In the genomic region with DNA sequence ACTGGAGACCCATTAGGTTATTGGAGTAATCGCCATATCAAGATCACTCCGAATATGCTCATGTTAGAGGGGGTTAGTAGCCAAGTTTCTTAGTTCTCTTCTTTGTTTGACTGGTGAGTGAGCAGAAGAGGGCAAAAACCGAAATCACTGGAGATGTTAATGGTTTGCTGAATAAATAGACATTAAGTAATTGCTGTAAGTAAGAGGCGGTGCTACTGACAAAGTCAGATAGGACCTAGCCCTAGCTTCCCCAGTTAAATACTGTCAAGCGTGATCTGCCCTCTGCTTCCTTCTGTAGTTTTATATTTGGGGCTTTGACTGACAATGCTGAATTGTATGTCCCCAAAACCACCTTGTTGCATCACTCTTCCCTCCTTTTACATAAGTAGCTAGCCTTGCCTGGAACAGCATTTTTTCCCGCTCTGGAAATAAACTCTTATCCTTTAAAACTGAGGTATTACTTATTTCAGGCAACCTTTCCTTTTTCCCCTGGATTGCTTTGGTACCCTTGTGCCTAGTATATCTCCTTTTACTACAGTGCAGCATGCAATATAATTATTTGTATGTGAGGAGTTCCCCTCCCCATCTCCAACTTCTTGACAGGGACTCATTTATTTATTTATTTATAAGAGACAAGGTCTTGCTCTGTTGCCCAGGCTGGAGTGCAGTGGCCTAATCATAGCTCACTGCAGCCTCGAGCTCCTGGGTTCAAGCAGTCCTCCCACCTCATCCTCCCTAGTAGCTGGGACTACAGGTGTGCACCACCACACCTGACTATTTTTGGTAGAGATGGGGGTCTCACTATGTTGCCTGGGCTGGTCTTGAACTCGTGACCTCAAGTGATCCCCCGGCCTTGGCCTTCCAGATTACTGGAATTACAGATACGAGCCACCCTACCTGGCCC, we compare ENCODE assay signal across 9 cellular contexts. TPM values are rescaled to one million over a fixed set of nuclear protein-coding genes. Genes with fewer than 3 reads are reported as not detected.
DNase-seq lines count a peak whose midpoint lies in the region; ATAC-seq and TF ChIP-seq lines count a peak whose summit lies in the region.
"Had no signal": no experiment of that assay in that cellular context is flagged by ENCODE, and none has a peak within 500 bp of the region (broad histone marks: within the 10 kb centered on the region; RNA-seq: fewer than 3 reads in every experiment).

No MANE protein-coding gene starts in this region.

- peaks cover 17% of the 10 kb centered on the region for H3K4me1 ChIP-seq in Karpas-422 (ENCODE audit: low read length)
- no peaks in the 10 kb centered on the region for H3K4me1 ChIP-seq in colonic mucosa
- peaks cover 11 to 12% of the 10 kb centered on the region in 2 donors for H3K4me1 ChIP-seq in naive thymus-derived CD4-positive, alpha-beta T cell (ENCODE audit: control insufficient read depth in 2 of 2, insufficient read depth in 2 of 2, low read length in 2 of 2)

- no peaks in the 10 kb centered on the region for H3K9me3 Mint-ChIP-seq in CD4-positive, alpha-beta T cell
- peaks cover 0 to 2% (median 0%) of the 10 kb centered on the region in 11 donors for H3K9me3 Mint-ChIP-seq in naive thymus-derived CD4-positive, alpha-beta T cell

- peaks cover 6% of the 10 kb centered on the region for H3K4me1 Mint-ChIP-seq in CD4-positive, alpha-beta T cell (ENCODE audit: low read depth)
- H3K4me1 Mint-ChIP-seq in naive thymus-derived CD4-positive, alpha-beta T cell = peaks cover 12 to 25% (median 17%) of the 10 kb centered on the region in 7 donors

- H3K4me3 Mint-ChIP-seq in CD4-positive, alpha-beta T cell = peak overlapping the region; percentile 51
- H3K4me3 Mint-ChIP-seq in naive thymus-derived CD4-positive, alpha-beta T cell = peak overlapping the region in 3 of 10 donors; percentile 16 to 63 (median 42)

- no peak overlapping the region for H2AFZ ChIP-seq in Karpas-422 (ENCODE audit: low read length)

- H3K27me3 Mint-ChIP-seq in CD4-positive, alpha-beta T cell = peaks cover 4% of the 10 kb centered on the region
- peaks cover 3 to 9% (median 4%) of the 10 kb centered on the region in 5 donors for H3K27me3 Mint-ChIP-seq in naive thymus-derived CD4-positive, alpha-beta T cell

- H3K27ac ChIP-seq in CD4-positive, alpha-beta T cell (ENCODE audit: low read depth, low read length) = no peak overlapping the region
- H3K27ac ChIP-seq in Karpas-422 (ENCODE audit: low read length) (no peak overlapping the region), colonic mucosa (no peak overlapping the region)
- no peak overlapping the region for H3K27ac ChIP-seq in naive thymus-derived CD4-positive, alpha-beta T cell (ENCODE audit: low read depth, low read length)

- intact Hi-C loops in CD4-positive, alpha-beta T cell (cut with DNase I, micrococcal nuclease) = loop anchor here (2.0 to 10.0 kb wide), 12 partner anchors 82 to 1595 kb away; a partner anchor contains a TSS
- intact Hi-C loops in colonic mucosa (cut with DNase I) = no loop called here
- intact Hi-C loops in naive thymus-derived CD4-positive, alpha-beta T cell (cut with micrococcal nuclease) = loop anchor here (1.0 to 10.0 kb wide), 13 partner anchors 59 to 1403 kb away; a partner anchor contains a TSS

- H3K9ac ChIP-seq in Karpas-422 (ENCODE audit: low read length) = peak overlapping the region; percentile 80
- H3K9ac ChIP-seq in colonic mucosa (ENCODE audit: low read depth in 2 of 2, low read length in 2 of 2) = peak overlapping the region in 1 of 2 donors; percentile 88

- H3K4me3 ChIP-seq in Karpas-422 (ENCODE audit: low read length) (peak overlapping the region; percentile 87), colonic mucosa (peak overlapping the region; percentile 81)
- H3K4me3 ChIP-seq in naive thymus-derived CD4-positive, alpha-beta T cell (ENCODE audit: low read length) = peak overlapping the region; percentile 82

- H3K36me3 ChIP-seq in Karpas-422 (ENCODE audit: insufficient read depth, low read length) = peaks cover 45% of the 10 kb centered on the region
- no peaks in the 10 kb centered on the region for H3K36me3 ChIP-seq in colonic mucosa
- H3K36me3 ChIP-seq in naive thymus-derived CD4-positive, alpha-beta T cell (ENCODE audit: control insufficient read depth in 2 of 3, insufficient read depth in 3 of 3, low read length in 3 of 3) = peaks cover 0 to 29% (median 5%) of the 10 kb centered on the region in 3 experiments

- H3K79me2 ChIP-seq in Karpas-422 (ENCODE audit: low read length) = peaks cover 64% of the 10 kb centered on the region

- no peaks in the 10 kb centered on the region for H3K27me3 ChIP-seq in CD4-positive, alpha-beta T cell (ENCODE audit: control insufficient read depth, insufficient read depth, low read length)
- H3K27me3 ChIP-seq in Karpas-422 (ENCODE audit: low read length) = no peaks in the 10 kb centered on the region
- H3K27me3 ChIP-seq in colonic mucosa = no peaks in the 10 kb centered on the region
- H3K27me3 ChIP-seq in naive thymus-derived CD4-positive, alpha-beta T cell (ENCODE audit: control insufficient read depth in 2 of 2, insufficient read depth in 2 of 2, low read length in 2 of 2) = no peaks in the 10 kb centered on the region

- no peak overlapping the region for H3K27ac Mint-ChIP-seq in CD4-positive, alpha-beta T cell
- H3K27ac Mint-ChIP-seq in naive thymus-derived CD4-positive, alpha-beta T cell = peak overlapping the region in 2 of 9 donors; percentile 19 to 90

- no peaks in the 10 kb centered on the region for H3K9me2 ChIP-seq in Karpas-422 (replicated peaks; ENCODE audit: insufficient read depth, low read length)

- H3K9me3 ChIP-seq in CD4-positive, alpha-beta T cell (ENCODE audit: control insufficient read depth, low read length) = no peaks in the 10 kb centered on the region
- H3K9me3 ChIP-seq in Karpas-422 (ENCODE audit: low read length) = no peaks in the 10 kb centered on the region
- no peaks in the 10 kb centered on the region for H3K9me3 ChIP-seq in colonic mucosa
- H3K9me3 ChIP-seq in naive thymus-derived CD4-positive, alpha-beta T cell (ENCODE audit: control insufficient read depth in 2 of 3, low read length in 3 of 3) = no peaks in the 10 kb centered on the region

- peaks cover 50% of the 10 kb centered on the region for H3K36me3 Mint-ChIP-seq in CD4-positive, alpha-beta T cell (ENCODE audit: low read depth)
- H3K36me3 Mint-ChIP-seq in naive thymus-derived CD4-positive, alpha-beta T cell = peaks cover 5 to 34% (median 23%) of the 10 kb centered on the region in 5 donors

- 0 out of 2 replicates have a peak, but pooled peaks cover 9% of the 10 kb centered on the region for H4K20me1 ChIP-seq in Karpas-422 (ENCODE audit: insufficient read depth, low read depth, low read length)

- no peak for ATAC-seq in CD4-positive, alpha-beta T cell (ENCODE audit: poor library complexity)
- no peak for ATAC-seq in naive thymus-derived CD4-positive, alpha-beta T cell
- ATAC-seq in GM18517 (IDR thresholded peaks at IDR 0.05; ENCODE audit: unreplicated experiment) = no peak

- H3K4me2 ChIP-seq in Karpas-422 (ENCODE audit: low read depth, low read length, poor library complexity, severe bottlenecking) = peak overlapping the region; percentile 90

- DNase-seq in CD4-positive, alpha-beta T cell = no peak
- no peak for DNase-seq in Karpas-422
- no peak for DNase-seq in colonic mucosa
- DNase-seq in naive thymus-derived CD4-positive, alpha-beta T cell = no peak
- no peak for DNase-seq in amygdala (lab: John Stamatoyannopoulos, UW)
- DNase-seq in activated CD8-positive, alpha-beta memory T cell treated with anti-CD3 and anti-CD28 coated beads, Interleukin-2, amount 50 U/mL, for 4 hours = no peak
- DNase-seq in SK-N-DZ (ENCODE audit: low spot score) = no peak
- DNase-seq: NCI-H1417 treated with DMSO at 0.1 percent for 48 hours had no signal

- TF ChIP-seq CTCF in CD4-positive, alpha-beta T cell (IDR thresholded peaks at IDR 0.05) = no peak
- no peak for TF ChIP-seq CTCF in colonic mucosa (IDR thresholded peaks at IDR 0.05)

- POLR2A ChIA-PET in CD4-positive, alpha-beta T cell (lab: Charles Lee) = no interaction called here
- POLR2A ChIA-PET in naive thymus-derived CD4-positive, alpha-beta T cell (lab: Charles Lee) = no interaction called here

- CTCF ChIA-PET in CD4-positive, alpha-beta T cell (lab: Charles Lee) = interaction anchor here (1.3 kb wide), 1 partner anchor 138 kb away, joined by 3 read pairs; no protein-coding TSS in a partner anchor
- CTCF ChIA-PET in naive thymus-derived CD4-positive, alpha-beta T cell (lab: Charles Lee) = interaction anchor here (0.6 kb wide), 1 partner anchor 321 kb away, joined by 4 read pairs; no protein-coding TSS in a partner anchor

RNA-seq across cellular contexts. Expression of a gene that starts 1.4 kb away (rescaled TPM):
- 10 to 100 TPM; 40.9 to 44.0 TPM for total RNA-seq in CD4-positive, alpha-beta T cell
- total RNA-seq in Karpas-422 (2014; rRNA removed; shearing (Covaris generic); ENCODE audit: low replicate concordance) = 17.6 and 41.4 TPM in 2 replicates
- total RNA-seq in colonic mucosa = 10 to 100 TPM; 17.9 to 35.4 TPM
- total RNA-seq in naive thymus-derived CD4-positive, alpha-beta T cell = 10 to 100 TPM; 19.0 to 40.4 (median 21.7) TPM
- 10 to 100 TPM; 24.6 to 71.1 TPM for polyA plus RNA-seq in naive thymus-derived CD4-positive, alpha-beta T cell
- polyA plus RNA-seq in SK-N-DZ (2014; cell fraction: cytosol; rRNA removed) = 23.3 and 23.5 TPM in 2 replicates
- polyA plus RNA-seq in SK-N-DZ (2014; cell fraction: nucleus; rRNA removed) = 17.9 and 23.2 TPM in 2 replicates
